11 cellular contexts compared by ENCODE assay signal in genomic region chr9:107486674-107487520, GRCh38. TPM values are rescaled to one million over a fixed set of nuclear protein-coding genes. Genes with fewer than 3 reads are reported as not detected.
A peak's percentile ranks its signal among the peaks of the same experiment; 100 is the strongest.
DNase-seq lines count a peak whose midpoint lies in the region; ATAC-seq, FAIRE-seq and TF ChIP-seq lines count a peak whose summit lies in the region.
"Had no signal": no experiment of that assay in that cellular context is flagged by ENCODE, and none has a peak within 500 bp of the region (broad histone marks: within the 10 kb centered on the region; RNA-seq: fewer than 3 reads in every experiment).

No MANE protein-coding gene starts in this region.

- H3K27ac Mint-ChIP-seq in Caco-2 (ENCODE audit: unreplicated experiment) = no peak overlapping the region

- no TSS peak for BruUV-seq in Caco-2 (replicated peaks; lab: Mats Ljungman, UMichigan)

- DNase-seq in Caco-2 = no peak
- DNase-seq in sciatic nerve (ENCODE audit: low spot score) = peak; percentile 62
- DNase-seq in activated CD4-positive, alpha-beta T cell treated with anti-CD3 and anti-CD28 coated beads, Interleukin-2, amount 50 U/mL, for 48 hours = no peak
- no peak for DNase-seq in RCC 7860 (ENCODE audit: low spot score)
- DNase-seq: activated T-cell treated with anti-CD3 and anti-CD28 coated beads, Interleukin-2, amount 50 U/mL, for 1 hour; SIG-M5 had no signal

- peak overlapping the region; percentile 79 for H3K4me3 Mint-ChIP-seq in Caco-2 (ENCODE audit: unreplicated experiment)

- peak overlapping the region; percentile 12 for H3K27ac ChIP-seq in adipose tissue (ENCODE audit: low read depth, low read length)

- POLR2A ChIA-PET in Caco-2 (lab: Charles Lee) = no interaction called here

- no peaks in the 10 kb centered on the region for H3K27me3 ChIP-seq in Caco-2 (replicated peaks; ENCODE audit: control insufficient read depth, insufficient read depth, low read length)

- intact Hi-C loops in Caco-2 (cut with micrococcal nuclease; ENCODE audit: unreplicated experiment) = loop anchor here (5.0 to 10.0 kb wide), 4 partner anchors 60 to 1278 kb away; no protein-coding TSS in a partner anchor
- intact Hi-C loops in sciatic nerve (cut with DNase I) = loop anchor here (10.0 kb wide), 2 partner anchors 788 to 1278 kb away; no protein-coding TSS in a partner anchor

- 37 to 41% (median 41%) methylated on average over 31 of the region's 31 CpGs for WGBS in adipose tissue, 3 donors

- CTCF ChIA-PET in Caco-2 (lab: Charles Lee) = no interaction called here

- peaks cover 7% of the 10 kb centered on the region for H3K4me1 Mint-ChIP-seq in Caco-2 (ENCODE audit: low read depth, unreplicated experiment)

- no peaks in the 10 kb centered on the region for H3K27me3 Mint-ChIP-seq in Caco-2 (ENCODE audit: insufficient read depth, unreplicated experiment)

- no peak for TF ChIP-seq CTCF in Caco-2 (IDR thresholded peaks at IDR 0.05; ENCODE audit: insufficient read depth in 1 of 2, low read depth in 1 of 2, low read length in 1 of 2, severe bottlenecking in 1 of 2, unreplicated experiment in 1 of 2)

- FAIRE-seq in RCC 7860 (lab: Jason Lieb, UNC) = no peak
- FAIRE-seq: H54 had no signal

- H3K9me3 ChIP-seq in Caco-2 = no peaks in the 10 kb centered on the region

- ATAC-seq in sciatic nerve = no peak
- ATAC-seq in GM21390 (IDR thresholded peaks at IDR 0.05; ENCODE audit: unreplicated experiment) = no peak
- ATAC-seq in HG02642 (IDR thresholded peaks at IDR 0.05; ENCODE audit: poor library complexity, unreplicated experiment) = no peak

- H3K36me3 ChIP-seq in Caco-2 (ENCODE audit: control insufficient read depth, insufficient read depth, low read length) = no peaks in the 10 kb centered on the region

- peaks cover 12% of the 10 kb centered on the region for H3K4me1 ChIP-seq in Caco-2

- H3K4me3 ChIP-seq in Caco-2 (ENCODE audit: low read depth, low read length) = no peak overlapping the region
- peak overlapping the region; percentile 47 for H3K4me3 ChIP-seq in iPS-11a (ENCODE audit: low read depth, low read length)

- H3K36me3 Mint-ChIP-seq in Caco-2 (ENCODE audit: insufficient read depth, unreplicated experiment) = peaks cover 24% of the 10 kb centered on the region

- no peaks in the 10 kb centered on the region for H3K9me3 Mint-ChIP-seq in Caco-2 (ENCODE audit: unreplicated experiment)

RNA-seq across cellular contexts. Expression of gene KLF4, which starts 2.7 kb away (rescaled TPM):
- total RNA-seq in Caco-2 (2022) = 4.9 and 7.2 TPM in 2 replicates
- 100 to 1,000 TPM in 2 of 3 donors, 10 to 100 TPM in 1; 11.6 to 168 (median 158) TPM for polyA plus RNA-seq in adipose tissue
- 63.8 TPM for total RNA-seq in sciatic nerve
